15 cellular contexts compared by ENCODE assay signal in the genomic region with DNA sequence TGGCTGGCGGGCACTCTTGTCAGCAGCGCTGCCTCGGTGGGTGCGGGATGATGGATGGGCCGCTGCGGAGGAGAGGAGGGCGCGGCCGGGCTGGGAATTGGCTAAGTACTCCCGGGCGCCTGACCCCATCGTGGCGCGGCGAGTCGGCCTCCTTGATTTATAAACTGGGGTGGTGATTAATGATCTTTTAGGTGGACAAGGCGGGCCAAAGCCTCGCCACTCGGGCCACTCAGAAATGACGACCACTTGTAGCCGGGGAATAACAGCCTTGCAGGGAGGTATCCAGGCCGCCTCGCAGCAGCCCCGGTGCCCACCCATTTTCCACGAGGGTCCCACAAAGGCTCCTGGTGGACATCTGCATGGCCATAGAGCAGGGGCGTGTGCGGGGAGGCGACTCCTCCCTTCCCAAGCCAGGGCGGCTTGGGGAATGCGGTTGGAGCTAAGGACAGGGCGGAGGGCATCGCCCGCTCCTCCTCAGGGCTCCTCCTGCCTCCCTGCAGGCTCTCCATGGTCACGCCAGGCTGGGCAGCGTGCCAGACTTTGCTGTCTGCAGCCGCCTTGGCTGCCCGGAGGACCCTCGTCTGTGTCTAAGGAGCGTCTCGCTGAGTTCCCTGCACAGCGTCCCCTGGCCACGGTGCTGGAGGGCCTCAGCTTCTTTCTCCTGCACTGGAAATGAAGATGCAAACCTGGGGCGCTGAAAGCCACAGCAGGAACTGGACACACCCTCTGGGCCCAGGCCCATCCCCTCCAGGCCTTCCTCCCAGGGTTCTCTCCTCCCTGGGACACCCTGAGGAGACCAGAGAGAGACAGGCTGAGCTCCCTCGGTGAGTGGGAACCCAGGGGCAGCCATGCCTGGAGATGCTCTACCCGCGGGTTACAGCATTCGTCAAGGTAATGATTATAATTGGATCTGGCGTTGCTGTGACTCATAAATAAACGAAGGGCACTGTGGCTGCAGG.
"Had no signal": no experiment of that assay in that cellular context is flagged by ENCODE, and none has a peak within 500 bp of the region (broad histone marks: within the 10 kb centered on the region; RNA-seq: fewer than 3 reads in every experiment).

No MANE protein-coding gene starts in this region.

- H3K27ac Mint-ChIP-seq: activated CD4-positive, alpha-beta memory T cell treated with anti-CD3 and anti-CD28 coated beads for 36 hours; activated naive CD8-positive, alpha-beta T cell treated with anti-CD3 and anti-CD28 coated beads for 36 hours; immature natural killer cell; stimulated activated effector memory CD8-positive, alpha-beta T cell treated with anti-CD3 and anti-CD28 coated beads, Interleukin-12 subunit alpha, Interleukin-12 subunit beta, amount 100 ng/mL, for 72 hours; T-cell had no signal

- H3K4me3 ChIP-seq: right atrium auricular region, transverse colon had no signal

- H3K36me3 ChIP-seq: right atrium auricular region, transverse colon had no signal

- H3K36me3 Mint-ChIP-seq: activated CD4-positive, alpha-beta memory T cell treated with anti-CD3 and anti-CD28 coated beads for 36 hours; activated naive CD8-positive, alpha-beta T cell treated with anti-CD3 and anti-CD28 coated beads for 36 hours; immature natural killer cell; stimulated activated effector memory CD8-positive, alpha-beta T cell treated with anti-CD3 and anti-CD28 coated beads, Interleukin-12 subunit alpha, Interleukin-12 subunit beta, amount 100 ng/mL, for 72 hours; T-cell had no signal

- H3K4me1 Mint-ChIP-seq: activated naive CD8-positive, alpha-beta T cell treated with anti-CD3 and anti-CD28 coated beads for 36 hours; immature natural killer cell; stimulated activated effector memory CD8-positive, alpha-beta T cell treated with anti-CD3 and anti-CD28 coated beads, Interleukin-12 subunit alpha, Interleukin-12 subunit beta, amount 100 ng/mL, for 72 hours; T-cell had no signal

- H3K27me3 ChIP-seq: right atrium auricular region, transverse colon had no signal

- H3K9me3 Mint-ChIP-seq: activated CD4-positive, alpha-beta memory T cell treated with anti-CD3 and anti-CD28 coated beads for 36 hours; activated naive CD8-positive, alpha-beta T cell treated with anti-CD3 and anti-CD28 coated beads for 36 hours; immature natural killer cell; stimulated activated effector memory CD8-positive, alpha-beta T cell treated with anti-CD3 and anti-CD28 coated beads, Interleukin-12 subunit alpha, Interleukin-12 subunit beta, amount 100 ng/mL, for 72 hours; T-cell had no signal

- H3K4me1 ChIP-seq: right atrium auricular region, transverse colon had no signal

- H3K4me3 Mint-ChIP-seq: activated CD4-positive, alpha-beta memory T cell treated with anti-CD3 and anti-CD28 coated beads for 36 hours; activated naive CD8-positive, alpha-beta T cell treated with anti-CD3 and anti-CD28 coated beads for 36 hours; immature natural killer cell; stimulated activated effector memory CD8-positive, alpha-beta T cell treated with anti-CD3 and anti-CD28 coated beads, Interleukin-12 subunit alpha, Interleukin-12 subunit beta, amount 100 ng/mL, for 72 hours; T-cell had no signal

- DNase-seq: activated CD4-positive, alpha-beta memory T cell treated with anti-CD3 and anti-CD28 coated beads for 36 hours; activated gamma-delta T cell treated with Interleukin-2 at 50 U/mL for 16 hours; activated naive CD8-positive, alpha-beta T cell treated with anti-CD3 and anti-CD28 coated beads for 36 hours; activated T-cell treated with anti-CD3 and anti-CD28 coated beads, Interleukin-2, amount 50 U/mL, for 48 hours; dermis blood vessel endothelial cell; erythroblast; immature natural killer cell; left colon; mesenchymal stem cell; small intestine; T-cell; transverse colon had no signal

- ATAC-seq: left colon; stimulated activated effector memory CD8-positive, alpha-beta T cell treated with anti-CD3 and anti-CD28 coated beads, Interleukin-12 subunit alpha, Interleukin-12 subunit beta, amount 100 ng/mL, for 72 hours; T-cell had no signal

- H3K27ac ChIP-seq: right atrium auricular region, transverse colon, VCaP had no signal
